Comparison of ENCODE assay signal across 8 cellular contexts in genomic region chr2:70141754-70142589, GRCh38. TPM values are rescaled to one million over a fixed set of nuclear protein-coding genes. Genes with fewer than 3 reads are reported as not detected.
DNase-seq lines count a peak whose midpoint lies in the region; ATAC-seq and TF ChIP-seq lines count a peak whose summit lies in the region.

No MANE protein-coding gene starts in this region.

- CTCF ChIA-PET in HEK293 (lab: Yijun Ruan, JAX) = interaction anchor here (0.6 to 3.5 kb wide), 7 partner anchors 10 to 417 kb away, joined by 3 to 20 read pairs (median 5); no protein-coding TSS in a partner anchor

- no peaks in the 10 kb centered on the region for H3K36me3 ChIP-seq in HEK293 (ENCODE audit: control insufficient read depth in 2 of 2, insufficient read depth in 1 of 2, low read length in 2 of 2)
- H3K36me3 ChIP-seq in neutrophil = no peaks in the 10 kb centered on the region

- peak; percentile 60 for TF ChIP-seq POLR2A in NB4 (IDR thresholded peaks at IDR 0.05; ENCODE audit: extremely low read depth, insufficient read length)

- H3K9me3 ChIP-seq in HEK293 (ENCODE audit: control insufficient read depth, insufficient read depth, low read depth, low read length) (no peaks in the 10 kb centered on the region), neutrophil (no peaks in the 10 kb centered on the region)

- no peaks in the 10 kb centered on the region for H3K27me3 Mint-ChIP-seq in activated T-cell treated with anti-CD3 and anti-CD28 coated beads, Interleukin-2, amount 50 U/mL, for 72 hours (ENCODE audit: low read depth)

- H3K27ac ChIP-seq in HEK293 (ENCODE audit: extremely low read depth, low read depth, low read length) = peak overlapping the region; percentile 91
- peak overlapping the region; percentile 100 for H3K27ac ChIP-seq in neutrophil

- H3K27ac Mint-ChIP-seq in activated T-cell treated with anti-CD3 and anti-CD28 coated beads, Interleukin-2, amount 50 U/mL, for 72 hours = peak overlapping the region; percentile 98

- H3K4me1 ChIP-seq in HEK293 (ENCODE audit: control insufficient read depth, insufficient read depth, low read length) = peaks cover 6% of the 10 kb centered on the region; the same call in 1 of the 2 replicates
- H3K4me1 ChIP-seq in neutrophil (ENCODE audit: control insufficient read depth in 1 of 2, insufficient read depth in 1 of 2, low read depth in 1 of 2, low read length in 1 of 2) = peaks cover 33 to 34% of the 10 kb centered on the region in 2 experiments

- H3K4me3 ChIP-seq in HEK293 (ENCODE audit: low read depth, low read length) (peak overlapping the region; percentile 54), NB4 (ENCODE audit: low read depth, low read length) (peak overlapping the region; percentile 86), foreskin fibroblast (ENCODE audit: low read depth in 1 of 2, low read length in 2 of 2) (peak overlapping the region; percentile 50 to 63), neutrophil (ENCODE audit: low read depth in 1 of 2, low read length in 1 of 2) (peak overlapping the region; percentile 75 to 77)

- H3K36me3 Mint-ChIP-seq in activated T-cell treated with anti-CD3 and anti-CD28 coated beads, Interleukin-2, amount 50 U/mL, for 72 hours (ENCODE audit: insufficient read depth in 2 of 2) = peaks cover 0 to 6% of the 10 kb centered on the region in 2 donors

- peak; percentile 68 for DNase-seq in SIG-M5 treated with dmso at 0.1 percent for 504 hours (lab: John Stamatoyannopoulos, UW; ENCODE audit: unreplicated experiment)
- no peak for DNase-seq in SIG-M5 (lab: John Stamatoyannopoulos, UW)
- no peak for DNase-seq in NB4 (ENCODE audit: low read depth)
- no peak for DNase-seq in activated T-cell treated with anti-CD3 and anti-CD28 coated beads, Interleukin-2, amount 50 U/mL, for 72 hours
- no peak for DNase-seq in foreskin fibroblast
- no peak for DNase-seq in 8988T

- no peaks in the 10 kb centered on the region for H3K27me3 ChIP-seq in neutrophil

- TF ChIP-seq CTCF in HEK293 (tag by site-specific recombination; IDR thresholded peaks at IDR 0.05) = no peak
- no peak for TF ChIP-seq CTCF in NB4 (IDR thresholded peaks at IDR 0.05; ENCODE audit: low read depth, low read length)
- TF ChIP-seq CTCF in foreskin fibroblast (IDR thresholded peaks at IDR 0.05; ENCODE audit: low read depth, low read length) = no peak
- no peak for TF ChIP-seq CTCF in neutrophil (IDR thresholded peaks at IDR 0.05)

- peaks cover 90% of the 10 kb centered on the region for H3K4me1 Mint-ChIP-seq in activated T-cell treated with anti-CD3 and anti-CD28 coated beads, Interleukin-2, amount 50 U/mL, for 72 hours (ENCODE audit: low read depth)

- H3K9me3 Mint-ChIP-seq in activated T-cell treated with anti-CD3 and anti-CD28 coated beads, Interleukin-2, amount 50 U/mL, for 72 hours = no peaks in the 10 kb centered on the region

- ATAC-seq in activated T-cell treated with anti-CD3 and anti-CD28 coated beads, Interleukin-2, amount 50 U/mL, for 72 hours (replicated peaks in 1 of 2) = peak; percentile 26 to 50

- H3K4me3 Mint-ChIP-seq in activated T-cell treated with anti-CD3 and anti-CD28 coated beads, Interleukin-2, amount 50 U/mL, for 72 hours = peak overlapping the region; percentile 90 to 94

- POLR2A ChIA-PET in HEK293 (lab: Yijun Ruan, JAX) = interaction anchor here (1.0 to 4.6 kb wide), 8 partner anchors 17 to 228 kb away, joined by 3 to 30 read pairs (median 8); partner anchors contain the start of genes C2orf42, MXD1 and PCBP1

TF ChIP-seq in HEK293, 187 proteins besides CTCF, POLR2A, EP300 and RAD21:
- peak; percentile 17; the same call in 1 of the 2 replicates for TF ChIP-seq ZSCAN30 (tag by site-specific recombination; IDR thresholded peaks at IDR 0.05)
- no peak for TF ChIP-seq ZNF558 (tag by site-specific recombination; IDR thresholded peaks at IDR 0.05)
- peak; percentile 33; the same call in 1 of the 2 replicates for TF ChIP-seq ZNF561 (tag by site-specific recombination; IDR thresholded peaks at IDR 0.05; ENCODE audit: borderline replicate concordance)
- peak; percentile 94 for TF ChIP-seq ZBTB8A (tag by site-specific recombination; IDR thresholded peaks at IDR 0.05)
- peak; percentile 23 for TF ChIP-seq SP2 (tag by site-specific recombination; IDR thresholded peaks at IDR 0.05)
- TF ChIP-seq MYNN (tag by site-specific recombination; IDR thresholded peaks at IDR 0.05; ENCODE audit: borderline replicate concordance) = no peak

RNA-seq across cellular contexts. Expression of gene C2orf42, which starts 48.8 kb away (rescaled TPM):
- total RNA-seq in activated T-cell treated with anti-CD3 and anti-CD28 coated beads, Interleukin-2, amount 50 U/mL, for 72 hours = 10 to 100 TPM; 28.0 to 29.3 TPM

RNA-seq across cellular contexts. Expression of gene PCBP1, which starts 54.7 kb away (rescaled TPM):
- 100 to 1,000 TPM; 270 to 291 TPM for total RNA-seq in activated T-cell treated with anti-CD3 and anti-CD28 coated beads, Interleukin-2, amount 50 U/mL, for 72 hours
